8 cellular contexts compared by ENCODE assay signal in genomic region chr22:24555160-24555495, GRCh38. TPM values are rescaled to one million over a fixed set of nuclear protein-coding genes. Genes with fewer than 3 reads are reported as not detected.
DNase-seq lines count a peak whose midpoint lies in the region; ATAC-seq and FAIRE-seq lines count a peak whose summit lies in the region.

No MANE protein-coding gene starts in this region.

- DNase-seq in DMS79 (lab: John Stamatoyannopoulos, UW): peak; percentile 79
- DNase-seq in RCC 7860 (ENCODE audit: low spot score): peak; percentile 95
- peak; percentile 99 to 100 for DNase-seq in activated T-helper 1 cell treated with anti-CD3 and anti-CD28 coated beads, Interleukin-2, amount 50 U/mL, for 16 hours (ENCODE audit: low read depth in 1 of 2, low spot score in 1 of 2)
- DNase-seq in fibroblast of gingiva (ENCODE audit: low read depth): peak; percentile 99
- DNase-seq in naive B cell: peak; percentile 96

- FAIRE-seq in RCC 7860 (lab: Jason Lieb, UNC): peak; percentile 59

- peak; percentile 75 for ATAC-seq in GM21786 (IDR thresholded peaks at IDR 0.05; ENCODE audit: unreplicated experiment)
- peak; percentile 77 to 80 for ATAC-seq in naive B cell (ENCODE audit: low read depth in 2 of 2)
- peak; percentile 92 for ATAC-seq in stimulated activated memory B cell treated with anti-CD40 and anti-IgM and Interleukin-4, amounts not matched to agents 10 μg/mL and 1 μg/mL and 100 μg/mL, for 72 hours

- peak overlapping the region; percentile 100 for H3K27ac ChIP-seq in KOPT-K1 (ENCODE audit: low read depth, low read length, poor library complexity, severe bottlenecking)

- H3K27me3 Mint-ChIP-seq in naive B cell: no peaks in the 10 kb centered on the region
- no peaks in the 10 kb centered on the region for H3K27me3 Mint-ChIP-seq in stimulated activated memory B cell treated with anti-CD40 and anti-IgM and Interleukin-4, amounts not matched to agents 10 μg/mL and 1 μg/mL and 100 μg/mL, for 72 hours

- peaks cover 75 to 87% (median 83%) of the 10 kb centered on the region in 3 donors for H3K4me1 Mint-ChIP-seq in naive B cell
- H3K4me1 Mint-ChIP-seq in stimulated activated memory B cell treated with anti-CD40 and anti-IgM and Interleukin-4, amounts not matched to agents 10 μg/mL and 1 μg/mL and 100 μg/mL, for 72 hours: peaks cover 75% of the 10 kb centered on the region

- H3K4me3 Mint-ChIP-seq in naive B cell: peak overlapping the region; percentile 92 to 100 (median 99)
- H3K4me3 Mint-ChIP-seq in stimulated activated memory B cell treated with anti-CD40 and anti-IgM and Interleukin-4, amounts not matched to agents 10 μg/mL and 1 μg/mL and 100 μg/mL, for 72 hours: peak overlapping the region; percentile 97

- H3K9me3 Mint-ChIP-seq in naive B cell: no peaks in the 10 kb centered on the region
- no peaks in the 10 kb centered on the region for H3K9me3 Mint-ChIP-seq in stimulated activated memory B cell treated with anti-CD40 and anti-IgM and Interleukin-4, amounts not matched to agents 10 μg/mL and 1 μg/mL and 100 μg/mL, for 72 hours

- H3K36me3 ChIP-seq in KOPT-K1 (ENCODE audit: insufficient read depth, low read length): peaks cover 48% of the 10 kb centered on the region

- H3K27ac Mint-ChIP-seq in naive B cell: peak overlapping the region; percentile 91 to 99 (median 98)
- peak overlapping the region; percentile 91 for H3K27ac Mint-ChIP-seq in stimulated activated memory B cell treated with anti-CD40 and anti-IgM and Interleukin-4, amounts not matched to agents 10 μg/mL and 1 μg/mL and 100 μg/mL, for 72 hours

- peaks cover 12 to 25% of the 10 kb centered on the region in 2 donors for H3K36me3 Mint-ChIP-seq in naive B cell
- H3K36me3 Mint-ChIP-seq in stimulated activated memory B cell treated with anti-CD40 and anti-IgM and Interleukin-4, amounts not matched to agents 10 μg/mL and 1 μg/mL and 100 μg/mL, for 72 hours: peaks cover 29% of the 10 kb centered on the region

- H3K9me3 ChIP-seq in KOPT-K1 (ENCODE audit: insufficient read depth, low read length, poor library complexity, severe bottlenecking): no peaks in the 10 kb centered on the region

RNA-seq across cellular contexts. Expression of gene GUCD1, which starts 0.2 kb away (rescaled TPM):
- polyA plus RNA-seq in naive B cell (ENCODE audit: low read depth in 6 of 6): 100 to 1,000 TPM; 374 to 564 (median 422) TPM

RNA-seq across cellular contexts. Expression of gene SNRPD3, which starts 0.7 kb away (rescaled TPM):
- polyA plus RNA-seq in naive B cell (ENCODE audit: low read depth in 6 of 6): 100 to 1,000 TPM in 4 of 6 donors, 10 to 100 TPM in 2; 73.1 to 141 (median 132) TPM

RNA-seq across cellular contexts. Expression of gene LRRC75B, which starts 37.7 kb away (rescaled TPM):
- under 1 TPM in 2 of 6 donors, not detected in 4; 0.32 TPM for polyA plus RNA-seq in naive B cell (ENCODE audit: low read depth in 6 of 6)

RNA-seq across cellular contexts. Expression of gene GGT1, which starts 47.9 kb away (rescaled TPM):
- polyA plus RNA-seq in naive B cell (ENCODE audit: low read depth in 6 of 6): under 1 TPM in 4 of 6 donors, not detected in 2; 0.17 to 0.90 (median 0.70) TPM

RNA-seq across cellular contexts. Expression of gene UPB1, which starts 60.0 kb away (rescaled TPM):
- polyA plus RNA-seq in naive B cell (ENCODE audit: low read depth in 6 of 6): under 1 TPM in 5 of 6 donors, not detected in 1; 0.08 to 0.90 (median 0.20) TPM

Comparison
In these comparisons a context has a peak if more than half of its experiments do, and no peak if none do; other contexts are left out.
1. Peak in every context shown above with its lines: DNase-seq, ATAC-seq and H3K27ac ChIP-seq.